24 cellular contexts compared by ENCODE assay signal in the genomic region with DNA sequence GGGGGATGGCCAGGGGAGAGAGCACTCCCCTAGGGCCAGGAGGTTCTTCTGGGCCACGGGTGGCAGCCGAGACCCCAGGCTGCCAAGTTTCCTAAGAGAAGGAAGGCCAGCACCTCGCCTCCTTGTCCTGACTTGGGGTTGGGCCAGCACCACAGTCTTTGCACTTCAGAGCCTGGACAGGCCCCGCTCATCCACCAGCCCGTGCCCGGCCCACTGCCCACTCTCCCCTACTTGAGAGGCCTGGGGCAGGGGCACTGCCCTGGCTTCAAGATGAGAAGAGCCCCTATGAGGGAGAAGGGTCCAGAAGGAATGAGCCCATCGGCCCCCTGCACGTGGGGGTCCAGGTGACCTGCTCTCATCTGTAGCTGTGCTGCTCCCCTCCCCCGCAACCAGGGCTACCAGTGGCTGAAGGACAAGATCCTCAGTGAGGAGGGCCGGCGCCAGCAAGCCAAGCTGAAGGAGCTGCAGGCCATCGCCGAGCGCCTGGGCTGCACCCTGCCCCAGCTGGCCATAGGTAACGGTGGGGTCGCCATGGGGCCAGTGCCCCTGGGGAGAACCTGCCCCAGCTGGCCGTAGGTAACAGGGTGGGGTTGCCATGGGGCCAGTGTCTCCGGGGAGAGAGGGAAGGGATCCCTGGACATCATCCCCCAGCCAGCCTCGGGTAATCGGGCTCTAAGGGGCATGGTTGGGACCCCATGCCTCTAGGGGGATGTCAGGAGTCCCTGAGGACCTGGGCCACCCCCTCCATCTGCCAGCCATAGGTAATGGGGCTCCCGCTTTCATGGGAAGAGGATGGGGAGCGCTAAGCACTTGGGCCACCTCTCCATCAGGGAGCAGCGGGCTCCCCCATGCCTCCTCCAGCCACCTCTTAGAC.
"Had no signal": no experiment of that assay in that cellular context is flagged by ENCODE, and none has a peak within 500 bp of the region (broad histone marks: within the 10 kb centered on the region; RNA-seq: fewer than 3 reads in every experiment).

No MANE protein-coding gene starts in this region.

- H3K4me3 Mint-ChIP-seq: activated naive CD4-positive, alpha-beta T cell treated with anti-CD3 and anti-CD28 coated beads for 36 hours; brain; immature natural killer cell; nephron; T-helper 2 cell treated with Interferon-gamma antibody and Interleukin-4, amounts not matched to agents 5 μg/mL and 100 μg/mL, for 36 hours had no signal

- H3K27ac Mint-ChIP-seq: activated naive CD4-positive, alpha-beta T cell treated with anti-CD3 and anti-CD28 coated beads for 36 hours; nephron had no signal

- H3K4me3 ChIP-seq: pancreas, right lobe of liver, testis, uterus had no signal

- H3K27me3 Mint-ChIP-seq: brain; stimulated activated naive B cell treated with anti-CD40 and anti-IgM and Interleukin-4, amounts not matched to agents 10 μg/mL and 1 μg/mL and 100 μg/mL, for 72 hours had no signal

- ATAC-seq: foreskin keratinocyte; pancreas; right lobe of liver; stimulated activated naive B cell treated with anti-CD40 and anti-IgM and Interleukin-4, amounts not matched to agents 10 μg/mL and 1 μg/mL and 100 μg/mL, for 72 hours had no signal

- H3K36me3 Mint-ChIP-seq: brain had no signal

- H3K9me3 Mint-ChIP-seq: activated naive CD4-positive, alpha-beta T cell treated with anti-CD3 and anti-CD28 coated beads for 36 hours; brain; immature natural killer cell; nephron; stimulated activated naive B cell treated with anti-CD40 and anti-IgM and Interleukin-4, amounts not matched to agents 10 μg/mL and 1 μg/mL and 100 μg/mL, for 72 hours; T-helper 2 cell treated with Interferon-gamma antibody and Interleukin-4, amounts not matched to agents 5 μg/mL and 100 μg/mL, for 36 hours had no signal

- H3K27me3 ChIP-seq: pancreas, right lobe of liver, testis, uterus had no signal

- H3K9me3 ChIP-seq: pancreas, right lobe of liver, testis, uterus had no signal

- DNase-seq: activated CD4-positive, alpha-beta T cell treated with anti-CD3 and anti-CD28 coated beads, Interleukin-2, amount 50 U/mL, for 1 hour; activated CD4-positive, CD25-positive, alpha-beta regulatory T cell treated with anti-CD3 and anti-CD28 coated beads, Interleukin-2, amount 50 U/mL, for 72 hours; activated naive CD4-positive, alpha-beta T cell treated with anti-CD3 and anti-CD28 coated beads for 36 hours; activated T-cell treated with anti-CD3 and anti-CD28 coated beads, Interleukin-2, amount 50 U/mL, for 48 hours; anterior cingulate cortex; caudate nucleus; dermis blood vessel endothelial cell; effector memory CD4-positive, alpha-beta T cell; foreskin keratinocyte; immature natural killer cell; kidney glomerular epithelial cell; mesenchymal stem cell; small intestine; stimulated activated CD4-positive, alpha-beta T cell treated with anti-CD3 and anti-CD28 coated beads, Interleukin-15, amount 100 ng/mL, for 24 hours; stimulated activated naive B cell treated with anti-CD40 and anti-IgM and Interleukin-4, amounts not matched to agents 10 μg/mL and 1 μg/mL and 100 μg/mL, for 72 hours; testis; trophoblast cell; uterus had no signal

- H3K4me1 ChIP-seq: foreskin keratinocyte, pancreas, right lobe of liver had no signal

- H3K27ac ChIP-seq: foreskin keratinocyte, pancreas, right lobe of liver, testis, uterus, VCaP had no signal

- H3K36me3 ChIP-seq: pancreas, right lobe of liver, uterus had no signal
